ENCODE assay signal across 13 cellular contexts in genomic region chr2:232422996-232423395, GRCh38. TPM values are rescaled to one million over a fixed set of nuclear protein-coding genes. Genes with fewer than 3 reads are reported as not detected.
"Had no signal": no experiment of that assay in that cellular context is flagged by ENCODE, and none has a peak within 500 bp of the region (broad histone marks: within the 10 kb centered on the region; RNA-seq: fewer than 3 reads in every experiment).

No MANE protein-coding gene starts in this region.

RNA-seq across cellular contexts. Expression of gene ALPG, which starts 16.4 kb away (rescaled TPM):
- total RNA-seq: activated B cell treated with CpG ODN at 0.5 μM for 24 hours; activated CD4-positive, alpha-beta memory T cell treated with anti-CD3 and anti-CD28 coated beads for 36 hours; activated naive CD4-positive, alpha-beta T cell treated with anti-CD3 and anti-CD28 coated beads for 36 hours; activated naive CD4-positive, alpha-beta T cell treated with anti-CD3 and anti-CD28 coated beads, Interleukin-2, amount 50 U/mL, for 72 hours; activated T-cell treated with anti-CD3 and anti-CD28 coated beads, Interleukin-2, amount 50 U/mL, for 4 hours; activated T-helper 1 cell treated with anti-CD3 and anti-CD28 coated beads, Interleukin-12 subunit alpha, Interleukin-12 subunit beta, Interleukin-2, Interleukin-4 antibody, amounts not matched to agents 30 ng/mL and 10 ng/mL and 1 ng/mL, durations not matched to agents 14 hours and 24 hours and 36 hours; bronchial epithelial cell; MCF 10A; Right ventricle myocardium inferior; SK-MEL-5; T-helper 17 cell had no signal

RNA-seq across cellular contexts. Expression of gene ALPI, which starts 33.0 kb away (rescaled TPM):
- total RNA-seq: activated B cell treated with CpG ODN at 0.5 μM for 24 hours; activated CD4-positive, alpha-beta memory T cell treated with anti-CD3 and anti-CD28 coated beads for 36 hours; activated naive CD4-positive, alpha-beta T cell treated with anti-CD3 and anti-CD28 coated beads for 36 hours; activated naive CD4-positive, alpha-beta T cell treated with anti-CD3 and anti-CD28 coated beads, Interleukin-2, amount 50 U/mL, for 72 hours; activated T-cell treated with anti-CD3 and anti-CD28 coated beads, Interleukin-2, amount 50 U/mL, for 4 hours; activated T-helper 1 cell treated with anti-CD3 and anti-CD28 coated beads, Interleukin-12 subunit alpha, Interleukin-12 subunit beta, Interleukin-2, Interleukin-4 antibody, amounts not matched to agents 30 ng/mL and 10 ng/mL and 1 ng/mL, durations not matched to agents 14 hours and 24 hours and 36 hours; bronchial epithelial cell; MCF 10A; PC-3; Right ventricle myocardium inferior; SK-MEL-5; T-cell; T-helper 17 cell had no signal

RNA-seq across cellular contexts. Expression of gene ALPP, which starts 44.4 kb away (rescaled TPM):
- total RNA-seq: activated CD4-positive, alpha-beta memory T cell treated with anti-CD3 and anti-CD28 coated beads for 36 hours; activated naive CD4-positive, alpha-beta T cell treated with anti-CD3 and anti-CD28 coated beads for 36 hours; activated T-cell treated with anti-CD3 and anti-CD28 coated beads, Interleukin-2, amount 50 U/mL, for 4 hours; activated T-helper 1 cell treated with anti-CD3 and anti-CD28 coated beads, Interleukin-12 subunit alpha, Interleukin-12 subunit beta, Interleukin-2, Interleukin-4 antibody, amounts not matched to agents 30 ng/mL and 10 ng/mL and 1 ng/mL, durations not matched to agents 14 hours and 24 hours and 36 hours; bronchial epithelial cell; Right ventricle myocardium inferior; SK-MEL-5 had no signal
